ENCODE assay signal across 8 cellular contexts in genomic region chr19:36573948-36574726, GRCh38. TPM values are rescaled to one million over a fixed set of nuclear protein-coding genes. Genes with fewer than 3 reads are reported as not detected.
DNase-seq lines count a peak whose midpoint lies in the region; ATAC-seq and TF ChIP-seq lines count a peak whose summit lies in the region.

No MANE protein-coding gene starts in this region.

- peaks cover 0 to 3% (median 0%) of the 10 kb centered on the region in 3 donors for H3K27me3 Mint-ChIP-seq in CD14-positive monocyte (ENCODE audit: low read depth in 3 of 3)
- H3K27me3 Mint-ChIP-seq in activated naive CD8-positive, alpha-beta T cell treated with anti-CD3 and anti-CD28 coated beads, Interleukin-2, amount 50 U/mL, for 24 hours: no peaks in the 10 kb centered on the region

- peaks cover 47 to 62% of the 10 kb centered on the region in 2 donors for H3K36me3 Mint-ChIP-seq in CD14-positive monocyte
- peaks cover 79% of the 10 kb centered on the region for H3K36me3 Mint-ChIP-seq in activated naive CD8-positive, alpha-beta T cell treated with anti-CD3 and anti-CD28 coated beads, Interleukin-2, amount 50 U/mL, for 24 hours (ENCODE audit: low read depth)

- peaks cover 24 to 67% (median 54%) of the 10 kb centered on the region in 7 donors for H3K9me3 Mint-ChIP-seq in CD14-positive monocyte
- H3K9me3 Mint-ChIP-seq in activated naive CD8-positive, alpha-beta T cell treated with anti-CD3 and anti-CD28 coated beads, Interleukin-2, amount 50 U/mL, for 24 hours: peaks cover 29% of the 10 kb centered on the region

- H3K27me3 ChIP-seq in iPS-18a (ENCODE audit: control insufficient read depth, insufficient read depth, low read length): no peaks in the 10 kb centered on the region
- no peaks in the 10 kb centered on the region for H3K27me3 ChIP-seq in spleen (replicated peaks in 1 of 7)

- H3K36me3 ChIP-seq in iPS-18a (ENCODE audit: control insufficient read depth, low read depth, low read length) (peaks cover 15% of the 10 kb centered on the region), spleen (peaks cover 3 to 69% (median 44%) of the 10 kb centered on the region in 6 donors)

- TF ChIP-seq CTCF in CD14-positive monocyte (IDR thresholded peaks at IDR 0.05) (no peak), spleen (IDR thresholded peaks at IDR 0.05 in 8 of 11, conservative IDR thresholded peaks at IDR 0.05 in 3 of 11) (no peak)

- TF ChIP-seq POLR2A in spleen (IDR thresholded peaks at IDR 0.05): no peak

- H3K4me1 ChIP-seq in iPS-18a (ENCODE audit: control insufficient read depth, low read depth, low read length) (peaks cover 4% of the 10 kb centered on the region), spleen (peaks cover 8 to 32% (median 27%) of the 10 kb centered on the region in 6 donors)

- peak overlapping the region; percentile 85 for H3K9ac ChIP-seq in iPS-18a (ENCODE audit: low read length)

- DNase-seq in CD14-positive monocyte (ENCODE audit: low spot score) (no peak), spleen (no peak), OCI-M2 (lab: John Stamatoyannopoulos, UW; ENCODE audit: unreplicated experiment) (no peak), NCI-H524 treated with DMSO at 0.1 percent for 48 hours (lab: John Stamatoyannopoulos, UW) (no peak)
- no peak for DNase-seq in activated naive CD8-positive, alpha-beta T cell treated with anti-CD3 and anti-CD28 coated beads, Interleukin-2, amount 50 U/mL, for 24 hours

- peak overlapping the region; percentile 9 to 96 (median 94) for H3K27ac Mint-ChIP-seq in CD14-positive monocyte
- H3K27ac Mint-ChIP-seq in activated naive CD8-positive, alpha-beta T cell treated with anti-CD3 and anti-CD28 coated beads, Interleukin-2, amount 50 U/mL, for 24 hours: peak overlapping the region; percentile 92

- intact Hi-C loops in CD14-positive monocyte (cut with micrococcal nuclease): loop anchor here (2.0 to 10.0 kb wide), 7 partner anchors 31 to 201 kb away; partner anchors contain the start of genes ZNF260 (in 2 of the 2), ZNF461 (in 2 of the 2), ZNF850 (in 2 of the 2) and ZFP14 (in 1 of the 2)
- intact Hi-C loops in spleen (cut with DNase I; ENCODE audit: low total_unique reads): loop anchor here (5.0 kb wide), 1 partner anchor 47 kb away; the partner anchor contains the start of gene ZNF260

- peak overlapping the region; percentile 93 to 98 for H3K4me3 Mint-ChIP-seq in CD14-positive monocyte
- H3K4me3 Mint-ChIP-seq in activated naive CD8-positive, alpha-beta T cell treated with anti-CD3 and anti-CD28 coated beads, Interleukin-2, amount 50 U/mL, for 24 hours: peak overlapping the region; percentile 90

- peaks cover 22% of the 10 kb centered on the region for H3K4me1 Mint-ChIP-seq in CD14-positive monocyte
- H3K4me1 Mint-ChIP-seq in activated naive CD8-positive, alpha-beta T cell treated with anti-CD3 and anti-CD28 coated beads, Interleukin-2, amount 50 U/mL, for 24 hours: peaks cover 30% of the 10 kb centered on the region

- H3K9me3 ChIP-seq in iPS-18a (ENCODE audit: control insufficient read depth, low read depth, low read length): no peaks in the 10 kb centered on the region
- peaks cover 0 to 65% (median 54%) of the 10 kb centered on the region in 8 donors for H3K9me3 ChIP-seq in spleen

- peak; percentile 13 for ATAC-seq in HG03095 (IDR thresholded peaks at IDR 0.05; ENCODE audit: unreplicated experiment)
- no peak for ATAC-seq in activated naive CD8-positive, alpha-beta T cell treated with anti-CD3 and anti-CD28 coated beads, Interleukin-2, amount 50 U/mL, for 24 hours
- no peak for ATAC-seq in GM18868 (IDR thresholded peaks at IDR 0.05; ENCODE audit: unreplicated experiment)

- H3K4me3 ChIP-seq in iPS-18a (ENCODE audit: low read length) (peak overlapping the region; percentile 89), spleen (peak overlapping the region; percentile 36 to 91 (median 81))

- WGBS in spleen, 5 donors: 42 to 50% (median 46%) methylated on average over 15 of the region's 15 CpGs

- H3K27ac ChIP-seq in iPS-18a (ENCODE audit: low read length) (peak overlapping the region; percentile 51), spleen (peak overlapping the region; percentile 75 to 96 (median 90))

RNA-seq across cellular contexts. Expression of gene ZNF529, which starts 1.0 kb away (rescaled TPM):
- polyA plus RNA-seq in CD14-positive monocyte (1 to 10 TPM; 1.1 to 1.3 TPM), spleen (1 to 10 TPM; 7.7 to 9.9 (median 8.0) TPM)
- 10 to 100 TPM; 10.1 to 19.4 (median 14.2) TPM for total RNA-seq in spleen

RNA-seq across cellular contexts. Expression of gene ZNF382, which starts 31.0 kb away (rescaled TPM):
- polyA plus RNA-seq in CD14-positive monocyte (under 1 TPM in 1 of 2 donors, not detected in 1; 0.63 TPM), spleen (1 to 10 TPM; 2.1 to 2.6 (median 2.6) TPM)
- 10 to 100 TPM in 1 of 7 donors, 1 to 10 TPM in 6; 7.2 to 13.3 (median 8.8) TPM for total RNA-seq in spleen

RNA-seq across cellular contexts. Expression of gene ZNF260, which starts 46.1 kb away (rescaled TPM):
- 1 to 10 TPM; 1.2 to 2.1 TPM for polyA plus RNA-seq in CD14-positive monocyte
- 10 to 100 TPM in 5 of 7 donors, 1 to 10 TPM in 2; 8.7 to 14.8 (median 12.4) TPM for total RNA-seq in spleen
- polyA plus RNA-seq in spleen: 1 to 10 TPM; 2.9 to 5.4 (median 3.7) TPM
